1 cellular context compared by ENCODE assay signal in genomic region chr6:154538664-154539235, GRCh38.
TF ChIP-seq lines count a peak whose summit lies in the region.

No MANE protein-coding gene starts in this region.

TF ChIP-seq in K562, 482 proteins besides CTCF, POLR2A, EP300 and RAD21:
- no peak for TF ChIP-seq ZNF57 (CRISPR knock-in tag; IDR thresholded peaks at IDR 0.05)
